In the genomic region with DNA sequence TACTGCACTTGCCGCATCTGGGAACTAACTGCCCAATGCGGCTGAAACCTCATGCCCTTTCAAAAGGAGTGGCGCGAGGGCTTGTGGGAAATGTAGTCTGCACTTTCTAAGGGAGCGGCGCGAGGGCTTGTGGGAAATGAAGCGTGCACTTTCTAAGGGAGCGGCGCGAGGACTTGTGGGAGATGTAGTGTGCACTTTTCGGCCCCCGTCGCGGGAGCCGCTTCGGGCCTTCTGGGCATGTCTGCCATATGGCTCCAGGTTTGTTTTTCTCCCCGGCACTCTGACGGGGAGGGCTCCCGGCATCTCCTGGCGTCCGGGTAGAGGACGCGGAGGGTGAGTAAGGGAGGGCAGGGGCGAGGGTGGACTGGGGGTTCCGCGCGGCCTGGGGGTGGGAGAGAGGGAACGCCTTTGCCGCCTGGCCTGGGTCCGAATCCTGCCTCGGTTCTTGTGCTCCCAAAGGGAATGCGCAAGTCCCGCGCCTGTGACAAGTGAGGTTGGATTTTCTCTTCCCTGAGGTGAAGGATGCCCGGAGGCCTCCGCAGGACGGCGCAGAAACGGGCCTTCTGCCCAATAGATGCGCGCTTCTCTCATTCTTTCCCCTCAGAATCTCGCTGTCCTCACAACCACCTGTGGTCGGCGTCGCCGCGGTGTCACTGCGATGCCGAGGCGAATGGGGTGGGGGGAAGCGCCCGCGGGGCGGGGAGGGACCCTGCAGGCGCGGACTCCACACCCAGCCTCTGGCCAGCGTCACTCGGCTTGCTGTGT, we compare ENCODE assay signal across 8 cellular contexts. TPM values are rescaled to one million over a fixed set of nuclear protein-coding genes. Genes with fewer than 3 reads are reported as not detected.
DNase-seq lines count a peak whose midpoint lies in the region; ATAC-seq and TF ChIP-seq lines count a peak whose summit lies in the region.

TSS of gene ZNF37A (plus strand) at position 180 of the 765 bp plus-strand sequence. CDS start 2,281 bp downstream, outside the sequence.

- DNase-seq in BJ (ENCODE audit: low read depth) (peak; percentile 70), NCI-H526 treated with DMSO at 0.1 percent for 48 hours (lab: John Stamatoyannopoulos, UW) (peak; percentile 82), coronary artery (ENCODE audit: low spot score) (peak; percentile 95), left kidney (ENCODE audit: low read depth, low spot score) (peak; percentile 99)
- DNase-seq in activated CD4-positive, alpha-beta T cell treated with anti-CD3 and anti-CD28 coated beads, Interleukin-2, amount 10 ng/mL, durations not matched to agents 24 days and 14 days: peak; percentile 96
- peak; percentile 87 for DNase-seq in stimulated activated CD4-positive, alpha-beta T cell treated with anti-CD3 and anti-CD28 coated beads, Interleukin-2, amount 100 ng/mL, for 24 hours

- no peaks in the 10 kb centered on the region for H3K27me3 ChIP-seq in BJ (ENCODE audit: control insufficient read depth, insufficient read depth, low read length)

- H3K27ac ChIP-seq in coronary artery: peak within 1 kb of the TSS; percentile 88 to 92

- peaks cover 2% of the 10 kb centered on the region; the same call in 1 of the 2 replicates for H3K36me3 ChIP-seq in BJ (ENCODE audit: control insufficient read depth, insufficient read depth, low read length)

- H3K27ac Mint-ChIP-seq in activated CD4-positive, alpha-beta T cell treated with anti-CD3 and anti-CD28 coated beads, Interleukin-2, amount 10 ng/mL, durations not matched to agents 24 days and 14 days: peak within 1 kb of the TSS; percentile 95

- H3K4me3 Mint-ChIP-seq in activated CD4-positive, alpha-beta T cell treated with anti-CD3 and anti-CD28 coated beads, Interleukin-2, amount 10 ng/mL, durations not matched to agents 24 days and 14 days: peak within 1 kb of the TSS; percentile 88

- H3K27me3 Mint-ChIP-seq in activated CD4-positive, alpha-beta T cell treated with anti-CD3 and anti-CD28 coated beads, Interleukin-2, amount 10 ng/mL, durations not matched to agents 24 days and 14 days: no peaks in the 10 kb centered on the region

- intact Hi-C loops in activated CD4-positive, alpha-beta T cell treated with anti-CD3 and anti-CD28 coated beads, Interleukin-2, amount 10 ng/mL, durations not matched to agents 24 days and 14 days (cut with micrococcal nuclease): loop anchor here (1.0 to 5.0 kb wide), 6 partner anchors 57 to 308 kb away; partner anchors contain the start of genes ZNF248 and ZNF25

- H3K4me3 ChIP-seq in BJ (ENCODE audit: low read depth, low read length) (peak within 1 kb of the TSS; percentile 78), coronary artery (peak within 1 kb of the TSS; percentile 98)

- CTCF ChIA-PET in BJ (lab: Yijun Ruan, JAX): interaction anchor here (0.8 to 1.1 kb wide), 2 partner anchors 117 kb away, joined by 3 read pairs; no protein-coding TSS in a partner anchor

- POLR2A ChIA-PET in BJ (lab: Charles Lee): no interaction called here

- no peak for TF ChIP-seq CTCF in BJ (IDR thresholded peaks at IDR 0.05; ENCODE audit: insufficient read depth, low read depth, low read length)
- TF ChIP-seq CTCF in coronary artery (IDR thresholded peaks at IDR 0.05): no peak

- peaks cover 25% of the 10 kb centered on the region for H3K4me1 Mint-ChIP-seq in activated CD4-positive, alpha-beta T cell treated with anti-CD3 and anti-CD28 coated beads, Interleukin-2, amount 10 ng/mL, durations not matched to agents 24 days and 14 days

- peaks cover 48% of the 10 kb centered on the region for H3K36me3 Mint-ChIP-seq in activated CD4-positive, alpha-beta T cell treated with anti-CD3 and anti-CD28 coated beads, Interleukin-2, amount 10 ng/mL, durations not matched to agents 24 days and 14 days (ENCODE audit: low read depth)

- peaks cover 32% of the 10 kb centered on the region for H3K9me3 Mint-ChIP-seq in activated CD4-positive, alpha-beta T cell treated with anti-CD3 and anti-CD28 coated beads, Interleukin-2, amount 10 ng/mL, durations not matched to agents 24 days and 14 days

- ATAC-seq in GM19324 (IDR thresholded peaks at IDR 0.05; ENCODE audit: low FRiP score, unreplicated experiment) (peak; percentile 94), HG03469 (IDR thresholded peaks at IDR 0.05; ENCODE audit: unreplicated experiment) (peak; percentile 97)

RNA-seq across cellular contexts. Expression of gene ZNF37A, which starts in this region (rescaled TPM):
- polyA plus RNA-seq in BJ (2011; rRNA removed): 6.2 and 8.2 TPM in 2 replicates
- polyA minus RNA-seq in BJ (2011; rRNA and poly(A)+ RNA removed): 19.7 and 21.9 TPM in 2 replicates
- 29.7 and 33.5 TPM in 2 replicates for total RNA-seq in activated CD4-positive, alpha-beta T cell treated with anti-CD3 and anti-CD28 coated beads, Interleukin-2, amount 10 ng/mL, durations not matched to agents 24 days and 14 days

Comparison
In these comparisons a context has a peak if more than half of its experiments do, and no peak if none do; other contexts are left out.
1. Peak in every context shown above with its lines: DNase-seq, ATAC-seq, H3K4me3 ChIP-seq and H3K27ac ChIP-seq.